1 cellular context compared by ENCODE assay signal in the genomic region with DNA sequence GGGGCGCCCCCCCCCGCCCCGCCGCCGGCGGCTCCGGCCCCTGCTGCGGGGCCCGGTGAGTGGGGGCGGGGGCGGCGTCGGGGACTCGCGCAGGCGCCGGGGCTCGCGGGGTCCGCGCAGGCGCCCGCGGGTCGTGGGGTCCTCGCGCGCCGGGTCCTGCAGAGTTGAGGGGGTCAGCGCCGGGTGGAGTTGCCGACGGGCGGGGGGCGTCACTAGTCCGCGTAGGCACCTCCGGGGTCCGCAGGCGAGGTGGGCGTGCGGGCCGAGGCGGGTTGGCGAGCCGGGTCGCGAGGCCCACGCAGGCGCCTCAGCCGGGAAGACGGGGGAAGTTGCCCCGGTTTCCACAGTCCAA.
TF ChIP-seq lines count a peak whose summit lies in the region.

No MANE protein-coding gene starts in this region.

TF ChIP-seq in A549, 52 proteins besides CTCF, POLR2A, EP300 and RAD21 (continued from another document):
- TF ChIP-seq, protein P1, sequence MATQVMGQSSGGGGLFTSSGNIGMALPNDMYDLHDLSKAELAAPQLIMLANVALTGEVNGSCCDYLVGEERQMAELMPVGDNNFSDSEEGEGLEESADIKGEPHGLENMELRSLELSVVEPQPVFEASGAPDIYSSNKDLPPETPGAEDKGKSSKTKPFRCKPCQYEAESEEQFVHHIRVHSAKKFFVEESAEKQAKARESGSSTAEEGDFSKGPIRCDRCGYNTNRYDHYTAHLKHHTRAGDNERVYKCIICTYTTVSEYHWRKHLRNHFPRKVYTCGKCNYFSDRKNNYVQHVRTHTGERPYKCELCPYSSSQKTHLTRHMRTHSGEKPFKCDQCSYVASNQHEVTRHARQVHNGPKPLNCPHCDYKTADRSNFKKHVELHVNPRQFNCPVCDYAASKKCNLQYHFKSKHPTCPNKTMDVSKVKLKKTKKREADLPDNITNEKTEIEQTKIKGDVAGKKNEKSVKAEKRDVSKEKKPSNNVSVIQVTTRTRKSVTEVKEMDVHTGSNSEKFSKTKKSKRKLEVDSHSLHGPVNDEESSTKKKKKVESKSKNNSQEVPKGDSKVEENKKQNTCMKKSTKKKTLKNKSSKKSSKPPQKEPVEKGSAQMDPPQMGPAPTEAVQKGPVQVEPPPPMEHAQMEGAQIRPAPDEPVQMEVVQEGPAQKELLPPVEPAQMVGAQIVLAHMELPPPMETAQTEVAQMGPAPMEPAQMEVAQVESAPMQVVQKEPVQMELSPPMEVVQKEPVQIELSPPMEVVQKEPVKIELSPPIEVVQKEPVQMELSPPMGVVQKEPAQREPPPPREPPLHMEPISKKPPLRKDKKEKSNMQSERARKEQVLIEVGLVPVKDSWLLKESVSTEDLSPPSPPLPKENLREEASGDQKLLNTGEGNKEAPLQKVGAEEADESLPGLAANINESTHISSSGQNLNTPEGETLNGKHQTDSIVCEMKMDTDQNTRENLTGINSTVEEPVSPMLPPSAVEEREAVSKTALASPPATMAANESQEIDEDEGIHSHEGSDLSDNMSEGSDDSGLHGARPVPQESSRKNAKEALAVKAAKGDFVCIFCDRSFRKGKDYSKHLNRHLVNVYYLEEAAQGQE (IDR thresholded peaks at IDR 0.05), result no peak
- TF ChIP-seq, protein P2, sequence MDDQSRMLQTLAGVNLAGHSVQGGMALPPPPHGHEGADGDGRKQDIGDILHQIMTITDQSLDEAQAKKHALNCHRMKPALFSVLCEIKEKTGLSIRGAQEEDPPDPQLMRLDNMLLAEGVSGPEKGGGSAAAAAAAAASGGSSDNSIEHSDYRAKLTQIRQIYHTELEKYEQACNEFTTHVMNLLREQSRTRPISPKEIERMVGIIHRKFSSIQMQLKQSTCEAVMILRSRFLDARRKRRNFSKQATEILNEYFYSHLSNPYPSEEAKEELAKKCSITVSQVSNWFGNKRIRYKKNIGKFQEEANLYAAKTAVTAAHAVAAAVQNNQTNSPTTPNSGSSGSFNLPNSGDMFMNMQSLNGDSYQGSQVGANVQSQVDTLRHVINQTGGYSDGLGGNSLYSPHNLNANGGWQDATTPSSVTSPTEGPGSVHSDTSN (IDR thresholded peaks at IDR 0.05), result no peak
